ENCODE assay signal across 1 cellular context in the genomic region with DNA sequence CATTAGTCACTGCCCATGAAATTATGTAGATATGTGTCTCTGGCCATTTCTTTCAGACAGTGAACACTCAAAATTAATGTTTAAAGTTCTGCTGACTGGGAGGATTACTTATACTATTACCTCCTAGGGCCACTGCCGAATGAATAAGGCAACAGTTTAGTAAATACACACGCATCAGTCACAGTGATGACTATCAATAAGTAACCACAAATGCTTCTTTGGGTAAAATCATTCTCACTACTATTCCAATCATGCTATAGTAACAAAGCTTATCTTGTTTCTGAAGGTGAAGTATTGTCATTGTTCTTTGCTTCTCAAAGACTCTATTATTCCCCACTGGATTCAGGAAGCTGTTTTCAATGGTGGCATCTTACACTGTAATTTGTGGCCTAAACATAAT.
TF ChIP-seq lines count a peak whose summit lies in the region.

No MANE protein-coding gene starts in this region.

TF ChIP-seq in HepG2, 621 proteins besides CTCF, POLR2A, EP300 and RAD21 (continued from another document):
- TF ChIP-seq, protein P1, sequence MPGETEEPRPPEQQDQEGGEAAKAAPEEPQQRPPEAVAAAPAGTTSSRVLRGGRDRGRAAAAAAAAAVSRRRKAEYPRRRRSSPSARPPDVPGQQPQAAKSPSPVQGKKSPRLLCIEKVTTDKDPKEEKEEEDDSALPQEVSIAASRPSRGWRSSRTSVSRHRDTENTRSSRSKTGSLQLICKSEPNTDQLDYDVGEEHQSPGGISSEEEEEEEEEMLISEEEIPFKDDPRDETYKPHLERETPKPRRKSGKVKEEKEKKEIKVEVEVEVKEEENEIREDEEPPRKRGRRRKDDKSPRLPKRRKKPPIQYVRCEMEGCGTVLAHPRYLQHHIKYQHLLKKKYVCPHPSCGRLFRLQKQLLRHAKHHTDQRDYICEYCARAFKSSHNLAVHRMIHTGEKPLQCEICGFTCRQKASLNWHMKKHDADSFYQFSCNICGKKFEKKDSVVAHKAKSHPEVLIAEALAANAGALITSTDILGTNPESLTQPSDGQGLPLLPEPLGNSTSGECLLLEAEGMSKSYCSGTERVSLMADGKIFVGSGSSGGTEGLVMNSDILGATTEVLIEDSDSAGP (CRISPR knock-in tag; IDR thresholded peaks at IDR 0.05; ENCODE audit: borderline replicate concordance): no peak
- no peak for TF ChIP-seq ZNF598 (CRISPR knock-in tag; IDR thresholded peaks at IDR 0.05; ENCODE audit: borderline replicate concordance)
- no peak for TF ChIP-seq ZNF615 (CRISPR knock-in tag; IDR thresholded peaks at IDR 0.05; ENCODE audit: borderline replicate concordance)
- TF ChIP-seq NR1H2 (CRISPR knock-in tag; IDR thresholded peaks at IDR 0.05; ENCODE audit: borderline replicate concordance, low read depth): no peak
- no peak for TF ChIP-seq ZNF441 (CRISPR knock-in tag; IDR thresholded peaks at IDR 0.05; ENCODE audit: borderline replicate concordance)
- no peak for TF ChIP-seq ZNF530 (CRISPR knock-in tag; IDR thresholded peaks at IDR 0.05; ENCODE audit: low read depth)
- no peak for TF ChIP-seq ZNF713 (CRISPR knock-in tag; IDR thresholded peaks at IDR 0.05)
- TF ChIP-seq RXRB (CRISPR knock-in tag; IDR thresholded peaks at IDR 0.05; ENCODE audit: borderline replicate concordance): no peak
- no peak for TF ChIP-seq ZFP82 (CRISPR knock-in tag; IDR thresholded peaks at IDR 0.05; ENCODE audit: borderline replicate concordance)
- TF ChIP-seq PLRG1 (conservative IDR thresholded peaks at IDR 0.05): no peak
